Comparison of ENCODE assay signal across 19 cellular contexts in genomic region chr4:121009578-121010338, GRCh38.
"Had no signal": no experiment of that assay in that cellular context is flagged by ENCODE, and none has a peak within 500 bp of the region (broad histone marks: within the 10 kb centered on the region; RNA-seq: fewer than 3 reads in every experiment).

No MANE protein-coding gene starts in this region.

- H3K9me3 Mint-ChIP-seq: activated CD4-positive, alpha-beta memory T cell treated with anti-CD3 and anti-CD28 coated beads for 36 hours; brain; mesothelial cell of epicardium had no signal

- H3K27ac ChIP-seq: colonic mucosa, thyroid gland had no signal

- DNase-seq: activated CD4-positive, alpha-beta memory T cell treated with anti-CD3 and anti-CD28 coated beads for 36 hours; activated CD4-positive, alpha-beta T cell treated with anti-CD3 and anti-CD28 coated beads for 4 hours; activated gamma-delta T cell; anterior cingulate cortex; caudate nucleus; colonic mucosa; erythroblast; foreskin melanocyte; glutamatergic neuron; kidney; occipital lobe; stimulated activated CD4-positive, alpha-beta T cell treated with anti-CD3 and anti-CD28 coated beads, Interleukin-2, amount 100 ng/mL, for 24 hours; stimulated activated naive CD4-positive, alpha-beta T cell treated with Interleukin-2 at 50 U/mL for 16 hours; thyroid gland had no signal

- H3K9me3 ChIP-seq: colonic mucosa, thyroid gland had no signal

- H3K27ac Mint-ChIP-seq: activated CD4-positive, alpha-beta memory T cell treated with anti-CD3 and anti-CD28 coated beads for 36 hours; mesothelial cell of epicardium had no signal

- H3K4me3 Mint-ChIP-seq: activated CD4-positive, alpha-beta memory T cell treated with anti-CD3 and anti-CD28 coated beads for 36 hours; brain; mesothelial cell of epicardium had no signal

- FAIRE-seq: endometrium, kidney had no signal

- H3K4me3 ChIP-seq: colonic mucosa, lung, thyroid gland had no signal

- H3K27me3 ChIP-seq: colonic mucosa, thyroid gland had no signal

- H3K27me3 Mint-ChIP-seq: activated CD4-positive, alpha-beta memory T cell treated with anti-CD3 and anti-CD28 coated beads for 36 hours; brain had no signal

- H3K4me1 ChIP-seq: colonic mucosa, thyroid gland had no signal

- H3K36me3 Mint-ChIP-seq: activated CD4-positive, alpha-beta memory T cell treated with anti-CD3 and anti-CD28 coated beads for 36 hours; brain; mesothelial cell of epicardium had no signal

- H3K36me3 ChIP-seq: colonic mucosa, thyroid gland had no signal

- ATAC-seq: left lobe of liver had no signal
